Comparison of ENCODE assay signal across 8 cellular contexts in the genomic region with DNA sequence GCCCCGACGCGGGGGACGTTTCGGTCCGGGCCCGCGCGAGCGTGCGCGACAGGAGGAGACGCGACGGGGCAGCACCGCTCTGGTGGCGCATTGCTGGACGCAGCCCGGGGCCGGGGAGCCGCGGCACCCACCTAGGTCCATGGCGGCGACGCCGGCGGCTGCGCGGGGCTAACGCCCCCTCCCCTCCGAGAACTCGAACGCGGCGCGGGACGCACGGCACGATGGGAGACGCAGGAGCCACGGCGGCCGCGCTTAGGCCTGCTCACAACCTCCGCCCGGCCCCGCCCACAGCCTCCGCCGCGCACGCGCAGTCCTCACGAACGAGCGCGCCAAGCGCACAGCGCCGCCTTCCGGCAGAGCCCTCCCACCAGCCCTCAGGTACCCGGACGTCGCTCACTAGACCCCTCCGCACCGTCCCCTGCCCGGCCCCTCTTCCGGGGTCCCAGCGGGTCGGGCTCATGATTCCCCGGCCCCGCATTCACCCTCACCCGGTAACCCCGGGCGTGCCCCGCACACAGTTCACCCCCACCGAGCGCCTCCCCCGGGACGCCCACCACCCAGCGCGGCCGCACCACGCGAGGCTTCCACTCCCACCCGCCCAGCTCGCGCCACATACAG.
A peak's percentile ranks its signal among the peaks of the same experiment; 100 is the strongest.
DNase-seq lines count a peak whose midpoint lies in the region; ATAC-seq and TF ChIP-seq lines count a peak whose summit lies in the region.

A gene (minus strand): TSS at position 263 of the 618 bp plus-strand sequence. CDS start 122 bp downstream, at position 141.

- no peaks in the 10 kb centered on the region for H3K9me3 ChIP-seq in OCI-LY3 (ENCODE audit: insufficient read depth, low read length)
- H3K9me3 ChIP-seq in mucosa of rectum (ENCODE audit: control insufficient read depth in 2 of 2, low read length in 2 of 2) = no peaks in the 10 kb centered on the region

- peaks cover 46% of the 10 kb centered on the region for H3K79me2 ChIP-seq in OCI-LY3 (ENCODE audit: low read length)

- peak; percentile 56 for TF ChIP-seq CTCF in OCI-LY3 (IDR thresholded peaks at IDR 0.05; ENCODE audit: low read depth, low read length)

- H2AFZ ChIP-seq in OCI-LY3 (ENCODE audit: low read depth, low read length) = peak within 1 kb of the TSS; percentile 77; the same call in 1 of the 2 replicates

- peak; percentile 83 for ATAC-seq in GM21381 (IDR thresholded peaks at IDR 0.05; ENCODE audit: unreplicated experiment)

- H3K36me3 ChIP-seq in OCI-LY3 (replicated peaks; ENCODE audit: low read depth, low read length) (peaks cover 23% of the 10 kb centered on the region), mucosa of rectum (ENCODE audit: control insufficient read depth in 2 of 2, insufficient read depth in 2 of 2, low read length in 2 of 2) (peaks cover 7 to 13% of the 10 kb centered on the region in 2 donors)

- H3K4me3 ChIP-seq in OCI-LY3 (ENCODE audit: low read length) (peak within 1 kb of the TSS; percentile 100), mucosa of rectum (ENCODE audit: low read length in 2 of 2) (peak within 1 kb of the TSS; percentile 89 to 93)

- H3K27me3 ChIP-seq in OCI-LY3 (ENCODE audit: low read depth, low read length) = no peaks in the 10 kb centered on the region
- no peaks in the 10 kb centered on the region for H3K27me3 ChIP-seq in mucosa of rectum (ENCODE audit: control insufficient read depth in 2 of 2, insufficient read depth in 2 of 2, low read length in 2 of 2)

- peak within 1 kb of the TSS; percentile 93 for H3K4me2 ChIP-seq in OCI-LY3 (ENCODE audit: low read length)

- TF ChIP-seq POLR2A in erythroblast (IDR thresholded peaks at IDR 0.05; ENCODE audit: low read length) = peak; percentile 81

- peak within 1 kb of the TSS; percentile 99 for H3K9ac ChIP-seq in OCI-LY3 (ENCODE audit: low read length)
- peak within 1 kb of the TSS; percentile 61 to 82 for H3K9ac ChIP-seq in mucosa of rectum (ENCODE audit: low read depth in 1 of 2, low read length in 2 of 2)

- H3K4me1 ChIP-seq in OCI-LY3 (ENCODE audit: low read length) (peaks cover 10% of the 10 kb centered on the region), mucosa of rectum (ENCODE audit: control insufficient read depth in 2 of 2, insufficient read depth in 2 of 2, low read length in 2 of 2) (peaks cover 12 to 17% of the 10 kb centered on the region in 2 donors)

- peaks cover 3% of the 10 kb centered on the region; the same call in 1 of the 2 replicates for H4K20me1 ChIP-seq in OCI-LY3 (ENCODE audit: insufficient read depth, low read length)

- peak; percentile 31 for DNase-seq in DMS 273 treated with DMSO at 0.1 percent for 48 hours (lab: John Stamatoyannopoulos, UW)
- DNase-seq in HUDEP-2 (lab: John Stamatoyannopoulos, UW; ENCODE audit: unreplicated experiment in 76 of 76) = peak in 74 of 76 experiments; percentile 40 to 95 (median 86)
- peak; percentile 99 for DNase-seq in activated T-cell treated with anti-CD3 and anti-CD28 coated beads for 48 hours (ENCODE audit: low read depth)
- DNase-seq in erythroblast (lab: John Stamatoyannopoulos, UW) = peak; percentile 93 to 96
- DNase-seq in stimulated activated CD8-positive, alpha-beta memory T cell treated with anti-CD3 and anti-CD28 coated beads, Interleukin-4, amount 100 ng/mL, for 4 hours (ENCODE audit: low read depth in 2 of 2, low spot score in 1 of 2) = peak; percentile 91 to 95

- peak within 1 kb of the TSS; percentile 72 for H3K27ac ChIP-seq in OCI-LY3 (ENCODE audit: low read length)
- H3K27ac ChIP-seq in mucosa of rectum (ENCODE audit: low read depth in 2 of 2, low read length in 2 of 2) = peak within 1 kb of the TSS; percentile 61 to 63

Comparison
In these comparisons a context has a peak if more than half of its experiments do, and no peak if none do; other contexts are left out.
1. Peak in every context shown above with its lines: DNase-seq, ATAC-seq, H3K4me3 ChIP-seq and H3K27ac ChIP-seq.
2. DNase-seq: peak in every context shown above with its lines; median percentile 99 in activated T-cell treated with anti-CD3 and anti-CD28 coated beads for 48 hours; 94 in erythroblast; 93 in stimulated activated CD8-positive, alpha-beta memory T cell treated with anti-CD3 and anti-CD28 coated beads, Interleukin-4, amount 100 ng/mL, for 4 hours; 86 in HUDEP-2; 31 in DMS 273 treated with DMSO at 0.1 percent for 48 hours.